In the genomic region with DNA sequence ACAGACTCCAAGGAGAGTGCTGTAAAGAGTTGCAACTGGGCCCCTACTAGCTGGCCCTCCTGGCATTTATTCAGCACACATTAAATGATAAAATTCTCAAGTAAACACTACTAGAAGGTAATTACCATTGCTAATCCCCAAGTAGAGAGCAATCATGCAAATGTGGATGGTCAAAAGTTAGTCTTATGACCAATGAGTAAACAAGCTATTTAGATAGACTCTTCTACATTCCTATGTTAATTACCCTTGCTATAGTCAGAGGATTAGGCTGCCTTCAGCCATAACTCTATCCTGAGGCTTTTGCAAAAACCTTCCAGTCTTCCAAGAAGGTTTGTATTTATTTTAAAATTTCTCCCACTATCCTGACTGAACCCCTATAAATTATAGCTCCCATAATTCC, we compare ENCODE assay signal across 28 cellular contexts. TPM values are rescaled to one million over a fixed set of nuclear protein-coding genes. Genes with fewer than 3 reads are reported as not detected.
DNase-seq lines count a peak whose midpoint lies in the region; ATAC-seq and TF ChIP-seq lines count a peak whose summit lies in the region.
"Had no signal": no experiment of that assay in that cellular context is flagged by ENCODE, and none has a peak within 500 bp of the region (broad histone marks: within the 10 kb centered on the region; RNA-seq: fewer than 3 reads in every experiment).

No MANE protein-coding gene starts in this region.

- H3K27me3 Mint-ChIP-seq in GM23338 (ENCODE audit: insufficient read depth, low read depth, poor library complexity) (peaks cover 1% of the 10 kb centered on the region), WTC11 (ENCODE audit: low read depth) (peaks cover 6% of the 10 kb centered on the region; the same call in 1 of the 2 replicates), neural progenitor cell (ENCODE audit: insufficient read depth, low read depth) (no peaks in the 10 kb centered on the region)
- H3K27me3 Mint-ChIP-seq in CD4-positive, alpha-beta memory T cell: no peaks in the 10 kb centered on the region

- TF ChIP-seq CTCF in GM23338 (conservative IDR thresholded peaks at IDR 0.05; ENCODE audit: low read depth in 2 of 2) (no peak), WTC11 (IDR thresholded peaks at IDR 0.05) (no peak), neural progenitor cell (IDR thresholded peaks at IDR 0.05) (no peak)

- H3K27ac Mint-ChIP-seq in GM23338 (peak overlapping the region; percentile 67; the same call in 1 of the 2 replicates), WTC11 (peak overlapping the region; percentile 95), neural progenitor cell (no peak overlapping the region)
- H3K27ac Mint-ChIP-seq in CD4-positive, alpha-beta memory T cell: no peak overlapping the region
- H3K27ac Mint-ChIP-seq: CD8-positive, alpha-beta T cell had no signal

- H3K9me3 ChIP-seq in neural progenitor cell (ENCODE audit: low read depth): no peaks in the 10 kb centered on the region
- peaks cover 0 to 9% of the 10 kb centered on the region in 2 donors for H3K9me3 ChIP-seq in CD4-positive, alpha-beta memory T cell (ENCODE audit: control insufficient read depth in 1 of 2, low read length in 2 of 2)
- H3K9me3 ChIP-seq: Caco-2, SJSA1 had no signal

- H3K79me2 ChIP-seq in GM23338 (replicated peaks; ENCODE audit: insufficient read depth) (no peaks in the 10 kb centered on the region), neural progenitor cell (ENCODE audit: low read depth) (no peaks in the 10 kb centered on the region)

- no peak overlapping the region for H3K9ac ChIP-seq in neural progenitor cell
- H3K9ac ChIP-seq: BLaER1 treated with 17β-estradiol and CSF1 and Interleukin-3, amounts not matched to agents 10 nM and 100 nM had no signal

- H3K9me3 Mint-ChIP-seq in GM23338 (peaks cover 35% of the 10 kb centered on the region), WTC11 (peaks cover 64% of the 10 kb centered on the region), neural progenitor cell (no peaks in the 10 kb centered on the region)
- peaks cover 0 to 17% (median 8%) of the 10 kb centered on the region in 8 donors for H3K9me3 Mint-ChIP-seq in CD4-positive, alpha-beta memory T cell

- peak; percentile 31 for DNase-seq in GM23338 (ENCODE audit: low spot score)
- peak; percentile 35 for DNase-seq in NCI-H1048 (lab: John Stamatoyannopoulos, UW)
- no peak for DNase-seq in WTC11 (ENCODE audit: low spot score)
- peak; percentile 4 for DNase-seq in neural progenitor cell (ENCODE audit: low spot score)
- DNase-seq in RKO (ENCODE audit: low spot score): no peak
- no peak for DNase-seq in 8988T
- no peak for DNase-seq in CD4-positive, alpha-beta memory T cell
- DNase-seq: AML-193; Caco-2; CD8-positive, alpha-beta T cell; IMR-90; KG1; MM.1S; NCI-H1417; NCI-H1694 treated with DMSO at 0.1 percent for 48 hours; NCI-H2081; NCI-H2171; NCI-H226; NCI-H510A; NCI-H82; NK-92 treated with Interleukin-12 subunit alpha and Interleukin-12 subunit beta, amount 100 ng/mL, for 24 hours; PC-9; Right ventricle myocardium superior; RPMI8226; T-helper 1 cell had no signal

- H3K4me2 ChIP-seq in GM23338: no peak overlapping the region
- H3K4me2 ChIP-seq in neural progenitor cell: no peak overlapping the region
- H3K4me2 ChIP-seq: BLaER1 treated with 17β-estradiol and CSF1 and Interleukin-3, amounts not matched to agents 10 nM and 100 nM; PC-9 had no signal

- H3F3A ChIP-seq in GM23338 (replicated peaks; ENCODE audit: low read depth): no peaks in the 10 kb centered on the region
- no peaks in the 10 kb centered on the region for H3F3A ChIP-seq in neural progenitor cell (ENCODE audit: low read depth)

- POLR2A ChIA-PET in WTC11 (lab: Charles Lee): no interaction called here
- POLR2A ChIA-PET in CD4-positive, alpha-beta memory T cell (lab: Charles Lee; ENCODE audit: partially characterized antibody): no interaction called here

- H3K4me1 ChIP-seq in GM23338 (ENCODE audit: insufficient read depth): no peaks in the 10 kb centered on the region
- H3K4me1 ChIP-seq in neural progenitor cell: no peaks in the 10 kb centered on the region
- H3K4me1 ChIP-seq in CD4-positive, alpha-beta memory T cell (ENCODE audit: insufficient read depth, low read length): no peaks in the 10 kb centered on the region
- H3K4me1 ChIP-seq: BLaER1 treated with 17β-estradiol and CSF1 and Interleukin-3, amounts not matched to agents 10 nM and 100 nM; Caco-2; SJSA1 had no signal

- H3K4me3 ChIP-seq in GM23338 (no peak overlapping the region), neural progenitor cell (no peak overlapping the region)
- no peak overlapping the region for H3K4me3 ChIP-seq in CD4-positive, alpha-beta memory T cell (ENCODE audit: low read length in 2 of 2)
- H3K4me3 ChIP-seq: BLaER1 treated with 17β-estradiol and CSF1 and Interleukin-3, amounts not matched to agents 10 nM and 100 nM; PC-9; SJSA1 had no signal

- H3K27ac ChIP-seq in GM23338 (ENCODE audit: low read depth): no peak overlapping the region
- H3K27ac ChIP-seq in neural progenitor cell: no peak overlapping the region
- H3K27ac ChIP-seq in CD4-positive, alpha-beta memory T cell (ENCODE audit: low read depth, low read length): no peak overlapping the region
- H3K27ac ChIP-seq: BLaER1 treated with 17β-estradiol and CSF1 and Interleukin-3, amounts not matched to agents 10 nM and 100 nM; PC-9; SJSA1 had no signal

- no peaks in the 10 kb centered on the region for H4K20me1 ChIP-seq in GM23338 (replicated peaks; ENCODE audit: insufficient read depth)
- no peaks in the 10 kb centered on the region for H4K20me1 ChIP-seq in neural progenitor cell (ENCODE audit: low read depth)
- H4K20me1 ChIP-seq: BLaER1 treated with 17β-estradiol and CSF1 and Interleukin-3, amounts not matched to agents 10 nM and 100 nM had no signal

- H3K36me3 Mint-ChIP-seq in GM23338 (ENCODE audit: low read depth): peaks cover 36% of the 10 kb centered on the region
- peaks cover 52% of the 10 kb centered on the region for H3K36me3 Mint-ChIP-seq in WTC11
- no peaks in the 10 kb centered on the region for H3K36me3 Mint-ChIP-seq in neural progenitor cell
- no peaks in the 10 kb centered on the region for H3K36me3 Mint-ChIP-seq in CD4-positive, alpha-beta memory T cell
- H3K36me3 Mint-ChIP-seq: CD8-positive, alpha-beta T cell had no signal

- ATAC-seq in GM23338 (peak; percentile 38; the same call in 1 of the 3 replicates), WTC11 (peak; percentile 68), HG02588 (IDR thresholded peaks at IDR 0.05; ENCODE audit: unreplicated experiment) (no peak)
- ATAC-seq: CD8-positive, alpha-beta T cell had no signal

- H2AFZ ChIP-seq in GM23338 (no peak overlapping the region), neural progenitor cell (replicated peaks) (no peak overlapping the region)
- H2AFZ ChIP-seq: PC-9 had no signal

- peaks cover 6% of the 10 kb centered on the region; the same call in 1 of the 2 replicates for H3K36me3 ChIP-seq in GM23338 (ENCODE audit: insufficient read depth)
- no peaks in the 10 kb centered on the region for H3K36me3 ChIP-seq in neural progenitor cell
- H3K36me3 ChIP-seq in CD4-positive, alpha-beta memory T cell (ENCODE audit: insufficient read depth, low read length): no peaks in the 10 kb centered on the region
- H3K36me3 ChIP-seq: BLaER1 treated with 17β-estradiol and CSF1 and Interleukin-3, amounts not matched to agents 10 nM and 100 nM; SJSA1 had no signal

- CTCF ChIA-PET in WTC11 (lab: Charles Lee): interaction anchor here (0.5 kb wide), 1 partner anchor 33 kb away, joined by 3 read pairs; no protein-coding TSS in a partner anchor
- CTCF ChIA-PET in CD4-positive, alpha-beta memory T cell (lab: Charles Lee; ENCODE audit: partially characterized antibody): no interaction called here

- intact Hi-C loops in CD4-positive, alpha-beta memory T cell (cut with micrococcal nuclease): no loop called here

- H3K9me2 ChIP-seq in GM23338 (ENCODE audit: insufficient read depth): peaks cover 15% of the 10 kb centered on the region; the same call in 1 of the 2 replicates

- H3K4me1 Mint-ChIP-seq in GM23338 (peaks cover 10% of the 10 kb centered on the region), WTC11 (peaks cover 19% of the 10 kb centered on the region), neural progenitor cell (no peaks in the 10 kb centered on the region)
- H3K4me1 Mint-ChIP-seq in CD4-positive, alpha-beta memory T cell: no peaks in the 10 kb centered on the region

- H3K27me3 ChIP-seq in GM23338 (ENCODE audit: insufficient read depth): no peaks in the 10 kb centered on the region
- no peaks in the 10 kb centered on the region for H3K27me3 ChIP-seq in neural progenitor cell
- H3K27me3 ChIP-seq in CD4-positive, alpha-beta memory T cell (ENCODE audit: insufficient read depth, low read length): no peaks in the 10 kb centered on the region
- H3K27me3 ChIP-seq: BLaER1 treated with 17β-estradiol and CSF1 and Interleukin-3, amounts not matched to agents 10 nM and 100 nM; SJSA1 had no signal

- no peak overlapping the region for H3K4me3 Mint-ChIP-seq in GM23338
- peak overlapping the region; percentile 24; the same call in 1 of the 2 replicates for H3K4me3 Mint-ChIP-seq in WTC11
- H3K4me3 Mint-ChIP-seq in neural progenitor cell: no peak overlapping the region
- no peak overlapping the region for H3K4me3 Mint-ChIP-seq in CD4-positive, alpha-beta memory T cell
- H3K4me3 Mint-ChIP-seq: CD8-positive, alpha-beta T cell had no signal

TF ChIP-seq in GM23338, 12 proteins besides CTCF, POLR2A, EP300 and RAD21:
- TF ChIP-seq NANOG (IDR thresholded peaks at IDR 0.05; ENCODE audit: borderline replicate concordance) (peak; percentile 24; the same call in 1 of the 2 replicates), STAT1 (IDR thresholded peaks at IDR 0.05; ENCODE audit: unreplicated experiment) (no peak)
TF ChIP-seq in GM23338: peak in this region for 1.

TF ChIP-seq in WTC11, 78 proteins besides CTCF, POLR2A, EP300 and RAD21 (continues in another document):
- TF ChIP-seq PRRX2 (CRISPR knock-in tag; IDR thresholded peaks at IDR 0.05) (no peak), GRHL2 (CRISPR knock-in tag; IDR thresholded peaks at IDR 0.05; ENCODE audit: insufficient replicate concordance, severe bottlenecking) (no peak), ATF1 (CRISPR knock-in tag; IDR thresholded peaks at IDR 0.05) (no peak), ZNF317 (CRISPR knock-in tag; IDR thresholded peaks at IDR 0.05; ENCODE audit: borderline replicate concordance, low read depth) (no peak), RORB (CRISPR knock-in tag; IDR thresholded peaks at IDR 0.05) (no peak), CBFB (CRISPR knock-in tag; IDR thresholded peaks at IDR 0.05; ENCODE audit: low read depth) (no peak), ZNF232 (CRISPR knock-in tag; IDR thresholded peaks at IDR 0.05) (no peak)

RNA-seq across cellular contexts. Expression of a gene that starts 28.3 kb away (rescaled TPM):
- 4.1 and 9.1 TPM in 2 replicates for total RNA-seq in GM23338 (2014; rRNA removed; shearing (Covaris generic))
- 3.9 and 5.6 TPM in 2 replicates for polyA plus RNA-seq in GM23338 (2016; fragmentation: Nextera tagmentation; extraction: Ambion mirVana)
- 0.55 to 3.6 TPM (median 0.94 TPM) in 3 replicates for total RNA-seq in WTC11 (2021)
- not detected in 2 replicates for total RNA-seq in neural progenitor cell (ENCODE audit: low replicate concordance)
- 1 to 10 TPM; 2.4 to 4.7 TPM for total RNA-seq in CD4-positive, alpha-beta memory T cell
- 10 to 100 TPM in 1 of 2 donors, 1 to 10 TPM in 1; 5.9 to 10.5 TPM for polyA plus RNA-seq in CD4-positive, alpha-beta memory T cell
- total RNA-seq: IMR-90 had no signal
- polyA plus RNA-seq: IMR-90 had no signal

Comparison
In these comparisons a context has a peak if more than half of its experiments do, and no peak if none do; other contexts are left out.
1. DNase-seq: peak in GM23338 (single experiment), NCI-H1048 (single experiment) and neural progenitor cell (single experiment); none in WTC11 (single experiment), RKO (single experiment), 8988T (single experiment) and CD4-positive, alpha-beta memory T cell (0 of 5).
2. H3K27ac Mint-ChIP-seq: peak in GM23338 (single experiment) and WTC11 (single experiment); none in neural progenitor cell (single experiment) and CD4-positive, alpha-beta memory T cell (0 of 7).